In the genomic region with DNA sequence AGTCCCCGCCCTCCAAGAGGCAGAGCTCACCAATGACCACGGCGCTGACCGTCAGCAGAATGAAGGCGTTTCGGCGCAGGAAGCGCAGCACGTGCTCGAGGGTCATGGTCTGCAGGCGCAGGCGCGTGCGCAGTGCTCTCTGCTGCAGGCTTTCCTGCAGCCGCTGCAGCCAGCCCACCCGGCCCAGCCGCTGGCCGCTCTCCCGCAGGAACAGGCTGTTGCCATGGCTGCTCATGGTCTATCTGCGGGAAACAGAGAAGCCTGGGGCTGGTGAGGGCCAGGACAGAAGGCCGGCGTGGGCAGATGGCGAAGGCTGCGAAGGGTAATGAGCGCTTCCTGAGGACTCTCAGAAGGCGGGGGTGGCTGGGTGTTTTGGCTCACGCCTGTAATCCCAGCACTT, we compare ENCODE assay signal across 21 cellular contexts. TPM values are rescaled to one million over a fixed set of nuclear protein-coding genes. Genes with fewer than 3 reads are reported as not detected.
"Had no signal": no experiment of that assay in that cellular context is flagged by ENCODE, and none has a peak within 500 bp of the region (broad histone marks: within the 10 kb centered on the region; RNA-seq: fewer than 3 reads in every experiment).

No MANE protein-coding gene starts in this region.

- H3K36me3 ChIP-seq: ascending aorta, brain microvascular endothelial cell, colonic mucosa, esophagus muscularis mucosa, stomach, uterus had no signal

- H3K27ac ChIP-seq: ascending aorta, brain microvascular endothelial cell, colonic mucosa, esophagus muscularis mucosa, stomach, uterus had no signal

- H3K27me3 ChIP-seq: ascending aorta, brain microvascular endothelial cell, uterus had no signal

- H3K4me1 ChIP-seq: ascending aorta, colonic mucosa, esophagus muscularis mucosa, stomach, uterus had no signal

- H3K9me3 ChIP-seq: ascending aorta, colonic mucosa, mucosa of descending colon, uterus had no signal

- H3K4me3 ChIP-seq: ascending aorta, colonic mucosa, esophagus muscularis mucosa, mucosa of descending colon, stomach, uterus had no signal

- DNase-seq: activated CD4-positive, alpha-beta T cell treated with anti-CD3 and anti-CD28 coated beads for 1 hour; activated CD4-positive, alpha-beta T cell treated with anti-CD3 and anti-CD28 coated beads, Interleukin-2, amount 50 U/mL, for 1 hour; activated gamma-delta T cell treated with Interleukin-2 at 50 U/mL for 16 hours; activated T-cell treated with anti-CD3 and anti-CD28 coated beads, Interleukin-2, amount 50 U/mL, for 1 hour; brain microvascular endothelial cell; colonic mucosa; hippocampal formation; mucosa of descending colon; nephron progenitor cell; nucleus accumbens; small intestine; stimulated activated CD4-positive, alpha-beta T cell treated with anti-CD3 and anti-CD28 coated beads, Interleukin-2, amount 100 ng/mL, for 24 hours; stomach; trophoblast cell; uterus had no signal

RNA-seq across cellular contexts. Expression of gene SLC1A6, which starts 7.0 kb away (rescaled TPM):
- total RNA-seq: ascending aorta, colonic mucosa, esophagus muscularis mucosa, liver, mucosa of descending colon, sciatic nerve had no signal
- polyA plus RNA-seq: liver, stomach had no signal

RNA-seq across cellular contexts. Expression of gene OR7C2, which starts 31.4 kb away (rescaled TPM):
- total RNA-seq: ascending aorta, colonic mucosa, esophagus muscularis mucosa, frontal cortex, liver, mucosa of descending colon, sciatic nerve, stomach, temporal lobe, uterus had no signal
- polyA plus RNA-seq: liver, small intestine, stomach had no signal
